Comparison of ENCODE assay signal across 1 cellular context in the genomic region with DNA sequence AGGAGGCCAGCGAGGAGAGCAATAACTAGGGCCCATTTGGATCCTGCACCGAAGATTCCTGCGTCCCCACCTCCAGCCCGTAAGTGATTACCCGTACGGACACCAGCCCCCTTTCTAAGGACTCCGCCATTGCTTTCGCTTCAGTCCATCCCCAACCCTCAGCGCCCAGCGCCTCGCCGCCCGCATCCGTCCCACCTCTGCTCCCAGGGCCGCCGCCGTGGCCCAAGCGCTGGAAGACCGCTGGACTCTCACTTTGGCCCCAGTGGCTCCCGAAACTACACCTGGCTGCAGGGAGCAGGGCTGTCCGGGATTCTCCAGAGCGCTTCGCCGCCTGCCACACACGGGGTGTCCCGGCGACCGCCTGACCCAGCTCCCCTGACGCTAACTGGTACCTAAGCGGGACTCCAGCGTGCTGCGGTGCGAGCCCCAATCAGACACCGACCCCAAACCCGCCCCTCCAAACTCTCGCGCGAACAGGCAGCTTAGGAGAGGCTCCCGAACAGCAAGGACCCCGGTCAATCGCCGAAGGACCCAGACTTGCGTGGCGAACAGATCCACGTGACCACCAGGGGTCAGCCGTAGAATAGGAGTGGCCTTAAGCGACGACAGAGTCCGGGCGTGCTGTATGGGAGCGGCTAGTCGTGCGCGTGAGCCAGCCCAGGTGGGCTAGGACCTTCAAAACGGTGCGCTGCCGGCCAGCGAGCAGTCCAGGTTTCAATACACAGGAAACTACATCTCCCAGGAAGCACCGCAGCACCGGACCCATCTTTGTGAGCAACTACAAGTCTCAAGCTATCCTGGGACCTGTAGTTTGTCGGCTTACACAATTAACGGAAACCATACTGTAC.
TF ChIP-seq lines count a peak whose summit lies in the region.

CNPY2 (minus strand) TSS at position 363 of the 848 bp plus-strand sequence. CDS start 771 bp downstream, outside the sequence.

TF ChIP-seq in GM12878, 131 proteins besides CTCF, POLR2A, EP300 and RAD21 (continued from another document and continues in another):
- TF ChIP-seq PKNOX1 (IDR thresholded peaks at IDR 0.05) (peak; percentile 75), RAD51 (IDR thresholded peaks at IDR 0.05) (peak; percentile 95), SMAD1 (IDR thresholded peaks at IDR 0.05; ENCODE audit: low read depth, partially characterized antibody) (no peak), RBBP5 (conservative IDR thresholded peaks at IDR 0.05) (no peak), BRCA1 (IDR thresholded peaks at IDR 0.05; ENCODE audit: low read depth, low read length) (peak; percentile 82), HCFC1 (IDR thresholded peaks at IDR 0.05; ENCODE audit: low read length) (peak; percentile 98), NFIC (IDR thresholded peaks at IDR 0.05; ENCODE audit: low read depth, low read length) (no peak), NR2F1 (conservative IDR thresholded peaks at IDR 0.05) (peak; percentile 66), TAF1 (IDR thresholded peaks at IDR 0.05; ENCODE audit: borderline replicate concordance, low read depth, low read length) (peak; percentile 86), NR2C1 (IDR thresholded peaks at IDR 0.05) (peak; percentile 88), PAX8 (IDR thresholded peaks at IDR 0.05) (no peak), TCF7 (IDR thresholded peaks at IDR 0.05; ENCODE audit: borderline replicate concordance) (no peak), TARDBP (IDR thresholded peaks at IDR 0.05; ENCODE audit: borderline replicate concordance) (peak; percentile 90), RUNX3 (IDR thresholded peaks at IDR 0.05; ENCODE audit: low read length) (peak; percentile 29; the same call in 1 of the 2 replicates), SREBF1 (IDR thresholded peaks at IDR 0.05; ENCODE audit: low read length) (peak; percentile 55; the same call in 1 of the 2 replicates), ZZZ3 (IDR thresholded peaks at IDR 0.05; ENCODE audit: control insufficient read depth, insufficient read length, low read depth) (no peak), MEF2A (IDR thresholded peaks at IDR 0.05; ENCODE audit: insufficient read depth, low read depth, low read length) (no peak), SRF (IDR thresholded peaks at IDR 0.05; ENCODE audit: low read depth in 2 of 2, low read length in 2 of 2) (0 out of 4 replicates have a peak, but pooled peaks of 1 of the 2 experiments have one; percentile 2), ATF7 (IDR thresholded peaks at IDR 0.05; ENCODE audit: low read depth) (no peak), KLF5 (IDR thresholded peaks at IDR 0.05; ENCODE audit: partially characterized antibody) (no peak), NR2C2 (IDR thresholded peaks at IDR 0.05; ENCODE audit: borderline replicate concordance, control insufficient read depth, insufficient read length, low read depth) (no peak), PAX5 (IDR thresholded peaks at IDR 0.05; ENCODE audit: borderline replicate concordance, low read depth, low read length) (no peak), ZSCAN29 (IDR thresholded peaks at IDR 0.05) (no peak), NFYA (IDR thresholded peaks at IDR 0.05; ENCODE audit: borderline replicate concordance, low read depth, low read length) (no peak), POLR2AphosphoS2 (IDR thresholded peaks at IDR 0.05; ENCODE audit: low read depth, low read length) (no peak; the same call in 1 of the 2 replicates), RELB (IDR thresholded peaks at IDR 0.05; ENCODE audit: low read depth) (peak; percentile 71; the same call in 1 of the 2 replicates), MTA2 (IDR thresholded peaks at IDR 0.05; ENCODE audit: low read depth) (no peak), ZBTB40 (IDR thresholded peaks at IDR 0.05; ENCODE audit: borderline replicate concordance) (peak; percentile 70; the same call in 1 of the 2 replicates), HDGF (IDR thresholded peaks at IDR 0.05) (0 out of 2 replicates have a peak, but pooled peaks have one; percentile 31), SIX5 (IDR thresholded peaks at IDR 0.05; ENCODE audit: low read depth, low read length, severe bottlenecking) (peak; percentile 99), SREBF2 (IDR thresholded peaks at IDR 0.05; ENCODE audit: low read length) (no peak)
- TF ChIP-seq, protein P1, sequence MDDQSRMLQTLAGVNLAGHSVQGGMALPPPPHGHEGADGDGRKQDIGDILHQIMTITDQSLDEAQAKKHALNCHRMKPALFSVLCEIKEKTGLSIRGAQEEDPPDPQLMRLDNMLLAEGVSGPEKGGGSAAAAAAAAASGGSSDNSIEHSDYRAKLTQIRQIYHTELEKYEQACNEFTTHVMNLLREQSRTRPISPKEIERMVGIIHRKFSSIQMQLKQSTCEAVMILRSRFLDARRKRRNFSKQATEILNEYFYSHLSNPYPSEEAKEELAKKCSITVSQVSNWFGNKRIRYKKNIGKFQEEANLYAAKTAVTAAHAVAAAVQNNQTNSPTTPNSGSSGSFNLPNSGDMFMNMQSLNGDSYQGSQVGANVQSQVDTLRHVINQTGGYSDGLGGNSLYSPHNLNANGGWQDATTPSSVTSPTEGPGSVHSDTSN (IDR thresholded peaks at IDR 0.05; ENCODE audit: insufficient replicate concordance, low read depth, low read length) = no peak
- TF ChIP-seq, protein P2, sequence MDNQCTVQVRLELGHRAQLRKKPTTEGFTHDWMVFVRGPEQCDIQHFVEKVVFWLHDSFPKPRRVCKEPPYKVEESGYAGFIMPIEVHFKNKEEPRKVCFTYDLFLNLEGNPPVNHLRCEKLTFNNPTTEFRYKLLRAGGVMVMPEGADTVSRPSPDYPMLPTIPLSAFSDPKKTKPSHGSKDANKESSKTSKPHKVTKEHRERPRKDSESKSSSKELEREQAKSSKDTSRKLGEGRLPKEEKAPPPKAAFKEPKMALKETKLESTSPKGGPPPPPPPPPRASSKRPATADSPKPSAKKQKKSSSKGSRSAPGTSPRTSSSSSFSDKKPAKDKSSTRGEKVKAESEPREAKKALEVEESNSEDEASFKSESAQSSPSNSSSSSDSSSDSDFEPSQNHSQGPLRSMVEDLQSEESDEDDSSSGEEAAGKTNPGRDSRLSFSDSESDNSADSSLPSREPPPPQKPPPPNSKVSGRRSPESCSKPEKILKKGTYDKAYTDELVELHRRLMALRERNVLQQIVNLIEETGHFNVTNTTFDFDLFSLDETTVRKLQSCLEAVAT (IDR thresholded peaks at IDR 0.05) = no peak
- TF ChIP-seq, protein P3, sequence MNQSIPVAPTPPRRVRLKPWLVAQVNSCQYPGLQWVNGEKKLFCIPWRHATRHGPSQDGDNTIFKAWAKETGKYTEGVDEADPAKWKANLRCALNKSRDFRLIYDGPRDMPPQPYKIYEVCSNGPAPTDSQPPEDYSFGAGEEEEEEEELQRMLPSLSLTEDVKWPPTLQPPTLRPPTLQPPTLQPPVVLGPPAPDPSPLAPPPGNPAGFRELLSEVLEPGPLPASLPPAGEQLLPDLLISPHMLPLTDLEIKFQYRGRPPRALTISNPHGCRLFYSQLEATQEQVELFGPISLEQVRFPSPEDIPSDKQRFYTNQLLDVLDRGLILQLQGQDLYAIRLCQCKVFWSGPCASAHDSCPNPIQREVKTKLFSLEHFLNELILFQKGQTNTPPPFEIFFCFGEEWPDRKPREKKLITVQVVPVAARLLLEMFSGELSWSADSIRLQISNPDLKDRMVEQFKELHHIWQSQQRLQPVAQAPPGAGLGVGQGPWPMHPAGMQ (IDR thresholded peaks at IDR 0.05; ENCODE audit: borderline replicate concordance) = peak; percentile 95
- TF ChIP-seq, protein P4, sequence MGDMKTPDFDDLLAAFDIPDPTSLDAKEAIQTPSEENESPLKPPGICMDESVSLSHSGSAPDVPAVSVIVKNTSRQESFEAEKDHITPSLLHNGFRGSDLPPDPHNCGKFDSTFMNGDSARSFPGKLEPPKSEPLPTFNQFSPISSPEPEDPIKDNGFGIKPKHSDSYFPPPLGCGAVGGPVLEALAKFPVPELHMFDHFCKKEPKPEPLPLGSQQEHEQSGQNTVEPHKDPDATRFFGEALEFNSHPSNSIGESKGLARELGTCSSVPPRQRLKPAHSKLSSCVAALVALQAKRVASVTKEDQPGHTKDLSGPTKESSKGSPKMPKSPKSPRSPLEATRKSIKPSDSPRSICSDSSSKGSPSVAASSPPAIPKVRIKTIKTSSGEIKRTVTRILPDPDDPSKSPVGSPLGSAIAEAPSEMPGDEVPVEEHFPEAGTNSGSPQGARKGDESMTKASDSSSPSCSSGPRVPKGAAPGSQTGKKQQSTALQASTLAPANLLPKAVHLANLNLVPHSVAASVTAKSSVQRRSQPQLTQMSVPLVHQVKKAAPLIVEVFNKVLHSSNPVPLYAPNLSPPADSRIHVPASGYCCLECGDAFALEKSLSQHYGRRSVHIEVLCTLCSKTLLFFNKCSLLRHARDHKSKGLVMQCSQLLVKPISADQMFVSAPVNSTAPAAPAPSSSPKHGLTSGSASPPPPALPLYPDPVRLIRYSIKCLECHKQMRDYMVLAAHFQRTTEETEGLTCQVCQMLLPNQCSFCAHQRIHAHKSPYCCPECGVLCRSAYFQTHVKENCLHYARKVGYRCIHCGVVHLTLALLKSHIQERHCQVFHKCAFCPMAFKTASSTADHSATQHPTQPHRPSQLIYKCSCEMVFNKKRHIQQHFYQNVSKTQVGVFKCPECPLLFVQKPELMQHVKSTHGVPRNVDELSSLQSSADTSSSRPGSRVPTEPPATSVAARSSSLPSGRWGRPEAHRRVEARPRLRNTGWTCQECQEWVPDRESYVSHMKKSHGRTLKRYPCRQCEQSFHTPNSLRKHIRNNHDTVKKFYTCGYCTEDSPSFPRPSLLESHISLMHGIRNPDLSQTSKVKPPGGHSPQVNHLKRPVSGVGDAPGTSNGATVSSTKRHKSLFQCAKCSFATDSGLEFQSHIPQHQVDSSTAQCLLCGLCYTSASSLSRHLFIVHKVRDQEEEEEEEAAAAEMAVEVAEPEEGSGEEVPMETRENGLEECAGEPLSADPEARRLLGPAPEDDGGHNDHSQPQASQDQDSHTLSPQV (IDR thresholded peaks at IDR 0.05) = no peak
- TF ChIP-seq, protein P5, sequence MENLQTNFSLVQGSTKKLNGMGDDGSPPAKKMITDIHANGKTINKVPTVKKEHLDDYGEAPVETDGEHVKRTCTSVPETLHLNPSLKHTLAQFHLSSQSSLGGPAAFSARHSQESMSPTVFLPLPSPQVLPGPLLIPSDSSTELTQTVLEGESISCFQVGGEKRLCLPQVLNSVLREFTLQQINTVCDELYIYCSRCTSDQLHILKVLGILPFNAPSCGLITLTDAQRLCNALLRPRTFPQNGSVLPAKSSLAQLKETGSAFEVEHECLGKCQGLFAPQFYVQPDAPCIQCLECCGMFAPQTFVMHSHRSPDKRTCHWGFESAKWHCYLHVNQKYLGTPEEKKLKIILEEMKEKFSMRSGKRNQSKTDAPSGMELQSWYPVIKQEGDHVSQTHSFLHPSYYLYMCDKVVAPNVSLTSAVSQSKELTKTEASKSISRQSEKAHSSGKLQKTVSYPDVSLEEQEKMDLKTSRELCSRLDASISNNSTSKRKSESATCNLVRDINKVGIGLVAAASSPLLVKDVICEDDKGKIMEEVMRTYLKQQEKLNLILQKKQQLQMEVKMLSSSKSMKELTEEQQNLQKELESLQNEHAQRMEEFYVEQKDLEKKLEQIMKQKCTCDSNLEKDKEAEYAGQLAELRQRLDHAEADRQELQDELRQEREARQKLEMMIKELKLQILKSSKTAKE (IDR thresholded peaks at IDR 0.05; ENCODE audit: low read depth, poor library complexity, severe bottlenecking) = no peak
- TF ChIP-seq, protein P6, sequence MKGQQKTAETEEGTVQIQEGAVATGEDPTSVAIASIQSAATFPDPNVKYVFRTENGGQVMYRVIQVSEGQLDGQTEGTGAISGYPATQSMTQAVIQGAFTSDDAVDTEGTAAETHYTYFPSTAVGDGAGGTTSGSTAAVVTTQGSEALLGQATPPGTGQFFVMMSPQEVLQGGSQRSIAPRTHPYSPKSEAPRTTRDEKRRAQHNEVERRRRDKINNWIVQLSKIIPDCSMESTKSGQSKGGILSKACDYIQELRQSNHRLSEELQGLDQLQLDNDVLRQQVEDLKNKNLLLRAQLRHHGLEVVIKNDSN (IDR thresholded peaks at IDR 0.05; ENCODE audit: borderline replicate concordance, extremely low read length, insufficient read depth, low read depth, low read length) = peak; percentile 84
